Comparison of ENCODE assay signal across 1 cellular context in the genomic region with DNA sequence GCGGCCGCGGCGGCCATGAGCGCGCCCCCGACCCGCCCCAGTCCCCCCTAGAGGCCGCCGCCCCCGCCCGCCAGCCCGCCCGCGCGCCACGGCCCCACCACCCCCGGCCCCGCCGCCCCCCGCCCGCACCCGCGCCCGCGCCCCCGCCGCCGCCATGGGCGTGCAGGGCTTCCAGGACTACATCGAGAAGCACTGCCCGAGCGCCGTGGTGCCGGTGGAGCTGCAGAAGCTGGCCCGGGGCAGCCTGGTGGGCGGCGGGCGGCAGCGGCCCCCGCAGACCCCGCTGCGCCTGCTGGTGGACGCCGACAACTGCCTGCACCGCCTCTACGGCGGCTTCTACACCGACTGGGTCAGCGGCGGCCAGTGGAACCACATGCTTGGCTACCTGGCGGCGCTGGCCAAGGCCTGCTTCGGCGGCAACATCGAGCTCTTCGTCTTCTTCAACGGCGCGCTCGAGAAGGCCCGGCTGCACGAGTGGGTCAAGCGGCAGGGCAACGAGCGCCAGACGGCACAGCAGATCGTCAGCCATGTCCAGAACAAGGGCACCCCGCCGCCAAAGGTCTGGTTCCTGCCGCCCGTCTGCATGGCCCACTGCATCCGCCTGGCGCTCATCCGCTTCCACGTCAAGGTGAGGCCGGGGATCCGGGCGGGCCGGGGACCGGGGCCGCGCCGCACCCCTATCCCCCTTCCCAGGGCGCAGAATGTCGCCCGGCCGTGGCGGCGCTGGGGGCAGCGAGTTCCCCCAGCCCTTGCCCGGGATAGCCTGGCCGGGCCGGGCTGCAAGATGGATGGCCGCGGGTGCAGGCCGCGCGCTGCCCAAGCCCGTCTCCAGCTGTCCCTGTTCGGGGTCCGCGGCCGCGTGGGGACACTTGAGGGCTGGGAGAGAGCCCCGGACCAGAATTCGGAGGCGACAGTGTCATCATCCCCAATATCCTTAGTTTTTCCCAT.
TF ChIP-seq lines count a peak whose summit lies in the region.

No MANE protein-coding gene starts in this region.

TF ChIP-seq in IMR-90, 13 proteins besides CTCF, POLR2A, EP300 and RAD21 (continued from another document):
- TF ChIP-seq, protein P1, sequence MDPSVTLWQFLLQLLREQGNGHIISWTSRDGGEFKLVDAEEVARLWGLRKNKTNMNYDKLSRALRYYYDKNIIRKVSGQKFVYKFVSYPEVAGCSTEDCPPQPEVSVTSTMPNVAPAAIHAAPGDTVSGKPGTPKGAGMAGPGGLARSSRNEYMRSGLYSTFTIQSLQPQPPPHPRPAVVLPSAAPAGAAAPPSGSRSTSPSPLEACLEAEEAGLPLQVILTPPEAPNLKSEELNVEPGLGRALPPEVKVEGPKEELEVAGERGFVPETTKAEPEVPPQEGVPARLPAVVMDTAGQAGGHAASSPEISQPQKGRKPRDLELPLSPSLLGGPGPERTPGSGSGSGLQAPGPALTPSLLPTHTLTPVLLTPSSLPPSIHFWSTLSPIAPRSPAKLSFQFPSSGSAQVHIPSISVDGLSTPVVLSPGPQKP (IDR thresholded peaks at IDR 0.05; ENCODE audit: borderline replicate concordance, low read depth, low read length), result no peak
- no peak for TF ChIP-seq RCOR1 (IDR thresholded peaks at IDR 0.05; ENCODE audit: insufficient replicate concordance, low read length)
- TF ChIP-seq, protein P2, sequence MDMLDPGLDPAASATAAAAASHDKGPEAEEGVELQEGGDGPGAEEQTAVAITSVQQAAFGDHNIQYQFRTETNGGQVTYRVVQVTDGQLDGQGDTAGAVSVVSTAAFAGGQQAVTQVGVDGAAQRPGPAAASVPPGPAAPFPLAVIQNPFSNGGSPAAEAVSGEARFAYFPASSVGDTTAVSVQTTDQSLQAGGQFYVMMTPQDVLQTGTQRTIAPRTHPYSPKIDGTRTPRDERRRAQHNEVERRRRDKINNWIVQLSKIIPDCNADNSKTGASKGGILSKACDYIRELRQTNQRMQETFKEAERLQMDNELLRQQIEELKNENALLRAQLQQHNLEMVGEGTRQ (IDR thresholded peaks at IDR 0.05; ENCODE audit: low read depth, low read length), result no peak
